ENCODE assay signal across 27 cellular contexts in genomic region chr3:118057086-118057485, GRCh38.
"Had no signal": no experiment of that assay in that cellular context is flagged by ENCODE, and none has a peak within 500 bp of the region (broad histone marks: within the 10 kb centered on the region; RNA-seq: fewer than 3 reads in every experiment).

No MANE protein-coding gene starts in this region.

- ATAC-seq: activated CD8-positive, alpha-beta memory T cell treated with anti-CD3 and anti-CD28 coated beads, Interleukin-2, amount 10 ng/mL, durations not matched to agents 7 days and 5 days; body of pancreas; PC-3; T-helper 17 cell had no signal

- DNase-seq: activated B cell treated with CpG ODN at 0.5 μM for 24 hours; activated CD4-positive, alpha-beta T cell treated with anti-CD3 and anti-CD28 coated beads for 1 hour; activated CD4-positive, alpha-beta T cell treated with anti-CD3 and anti-CD28 coated beads, Interleukin-2, amount 10 ng/mL, durations not matched to agents 24 days and 14 days; activated CD4-positive, alpha-beta T cell treated with anti-CD3 and anti-CD28 coated beads, Interleukin-2, amount 50 U/mL, for 48 hours; activated CD8-positive, alpha-beta memory T cell treated with anti-CD3 and anti-CD28 coated beads, Interleukin-2, amount 10 ng/mL, durations not matched to agents 7 days and 5 days; activated effector memory CD4-positive, alpha-beta T cell treated with Interleukin-2 at 50 U/mL for 16 hours; activated naive CD4-positive, alpha-beta T cell; activated T-cell treated with anti-CD3 and anti-CD28 coated beads, Interleukin-2, amount 50 U/mL, for 24 hours; amniotic stem cell; body of pancreas; central memory CD4-positive, alpha-beta T cell; Kasumi-1; NCI-H1092 treated with DMSO at 0.1 percent for 48 hours; NCI-H1436; NCI-H1694 treated with DMSO at 0.1 percent for 48 hours; NCI-H2029 treated with DMSO at 0.1 percent for 48 hours; NCI-H345; NCI-H510A treated with DMSO at 0.1 percent for 48 hours; NCI-H69; NK-92 treated with Interleukin-12 subunit alpha and Interleukin-12 subunit beta, amount 100 ng/mL, for 24 hours; PC-3; SHP77 treated with DMSO at 0.1 percent for 48 hours; T-helper 17 cell; T-helper 9 cell had no signal

- H3K36me3 ChIP-seq: ascending aorta had no signal

- H3K27me3 ChIP-seq: ascending aorta, body of pancreas had no signal

- H3K27ac ChIP-seq: ascending aorta, body of pancreas had no signal

- H3K4me1 ChIP-seq: ascending aorta, body of pancreas had no signal

- H3K9me3 ChIP-seq: ascending aorta, body of pancreas had no signal

- H3K4me3 ChIP-seq: ascending aorta, body of pancreas had no signal

- FAIRE-seq: bronchial epithelial cell, RCC 7860 had no signal
